ENCODE assay signal across 9 cellular contexts in genomic region chr5:119274767-119275130, GRCh38.
A peak's percentile ranks its signal among the peaks of the same experiment; 100 is the strongest.
DNase-seq lines count a peak whose midpoint lies in the region; ATAC-seq and TF ChIP-seq lines count a peak whose summit lies in the region.
"Had no signal": no experiment of that assay in that cellular context is flagged by ENCODE, and none has a peak within 500 bp of the region (broad histone marks: within the 10 kb centered on the region; RNA-seq: fewer than 3 reads in every experiment).

No MANE protein-coding gene starts in this region.

- peak; percentile 49 for ATAC-seq in GM18511 (IDR thresholded peaks at IDR 0.05; ENCODE audit: unreplicated experiment)
- peak; percentile 37 for ATAC-seq in HG02870 (IDR thresholded peaks at IDR 0.05; ENCODE audit: unreplicated experiment)
- peak; percentile 29 to 56 (median 52) for ATAC-seq in T-cell (replicated peaks in 1 of 4)
- no peak for ATAC-seq in GM23338

- H3K27me3 Mint-ChIP-seq in T-cell, result peaks cover 0 to 2% of the 10 kb centered on the region in 2 donors
- H3K27me3 Mint-ChIP-seq in immature natural killer cell (ENCODE audit: low read depth in 3 of 3), result peaks cover 7 to 14% (median 7%) of the 10 kb centered on the region in 3 donors
- H3K27me3 Mint-ChIP-seq in GM23338 (ENCODE audit: insufficient read depth, low read depth, poor library complexity), result peaks cover 8% of the 10 kb centered on the region

- H3K79me2 ChIP-seq in GM23338 (replicated peaks; ENCODE audit: insufficient read depth), result no peaks in the 10 kb centered on the region; the same call in 1 of the 2 replicates

- no peak overlapping the region for H3K4me2 ChIP-seq in GM23338

- CTCF ChIA-PET in T-cell (lab: Charles Lee), result interaction anchor here (0.6 to 2.5 kb wide), 8 partner anchors 9 to 807 kb away, joined by 3 to 10 read pairs (median 4); no protein-coding TSS in a partner anchor
- CTCF ChIA-PET in HEK293T (lab: Yijun Ruan, JAX), result interaction anchor here (1.1 to 1.5 kb wide), 2 partner anchors 38 to 137 kb away, joined by 3 to 4 read pairs; no protein-coding TSS in a partner anchor

- no peaks in the 10 kb centered on the region for H3K9me2 ChIP-seq in GM23338 (ENCODE audit: insufficient read depth)

- no peak for DNase-seq in T-cell
- no peak for DNase-seq in immature natural killer cell
- no peak for DNase-seq in DMS153 (lab: John Stamatoyannopoulos, UW)
- DNase-seq in HEK293T (ENCODE audit: extremely low spot score), result no peak
- no peak for DNase-seq in GM23338 (ENCODE audit: low spot score)
- DNase-seq in sigmoid colon, result no peak

- H3K36me3 ChIP-seq in GM23338 (ENCODE audit: insufficient read depth) (no peaks in the 10 kb centered on the region), sigmoid colon (no peaks in the 10 kb centered on the region)

- H3K9me3 Mint-ChIP-seq in T-cell (no peaks in the 10 kb centered on the region), immature natural killer cell (no peaks in the 10 kb centered on the region), GM23338 (no peaks in the 10 kb centered on the region)

- H3K4me1 Mint-ChIP-seq in T-cell (peaks cover 90 to 98% (median 98%) of the 10 kb centered on the region in 3 donors), immature natural killer cell (peaks cover 97 to 100% of the 10 kb centered on the region in 2 donors), GM23338 (peaks cover 21% of the 10 kb centered on the region)

- POLR2A ChIA-PET in T-cell (lab: Charles Lee), result interaction anchor here (0.6 to 1.0 kb wide), 7 partner anchors 11 to 90 kb away, joined by 3 to 5 read pairs (median 3); no protein-coding TSS in a partner anchor
- POLR2A ChIA-PET in HEK293T (lab: Yijun Ruan, JAX), result no interaction called here

- H3K4me3 ChIP-seq in GM23338 (no peak overlapping the region), sigmoid colon (no peak overlapping the region)

- no peak for TF ChIP-seq EP300 in sigmoid colon (IDR thresholded peaks at IDR 0.05)

- H2AFZ ChIP-seq in GM23338, result no peak overlapping the region

- H3K27ac ChIP-seq in GM23338 (ENCODE audit: low read depth), result no peak overlapping the region
- H3K27ac ChIP-seq in sigmoid colon, result no peak overlapping the region
- H3K27ac ChIP-seq: VCaP had no signal

- TF ChIP-seq POLR2A in sigmoid colon (IDR thresholded peaks at IDR 0.05), result no peak

- H3K4me3 Mint-ChIP-seq in T-cell (peak overlapping the region; percentile 64 to 100 (median 98)), immature natural killer cell (peak overlapping the region; percentile 97 to 100 (median 99)), GM23338 (no peak overlapping the region)

- peaks cover 22% of the 10 kb centered on the region for H3K36me3 Mint-ChIP-seq in T-cell
- H3K36me3 Mint-ChIP-seq in immature natural killer cell, result no peaks in the 10 kb centered on the region
- no peaks in the 10 kb centered on the region for H3K36me3 Mint-ChIP-seq in GM23338 (ENCODE audit: low read depth)

- H3K4me1 ChIP-seq in GM23338 (ENCODE audit: insufficient read depth), result peaks cover 11% of the 10 kb centered on the region
- peaks cover 0 to 31% (median 11%) of the 10 kb centered on the region in 4 donors for H3K4me1 ChIP-seq in sigmoid colon

- intact Hi-C loops in sigmoid colon (cut with DNase I), result no loop called here

- TF ChIP-seq CTCF in GM23338 (conservative IDR thresholded peaks at IDR 0.05; ENCODE audit: low read depth in 2 of 2), result no peak
- TF ChIP-seq CTCF in sigmoid colon (IDR thresholded peaks at IDR 0.05), result no peak

- H3K27me3 ChIP-seq in GM23338 (ENCODE audit: insufficient read depth), result peaks cover 6% of the 10 kb centered on the region
- no peaks in the 10 kb centered on the region for H3K27me3 ChIP-seq in sigmoid colon

- H4K20me1 ChIP-seq in GM23338 (replicated peaks; ENCODE audit: insufficient read depth), result no peaks in the 10 kb centered on the region

- H3K9me3 ChIP-seq in sigmoid colon, result no peaks in the 10 kb centered on the region

- H3F3A ChIP-seq in GM23338 (replicated peaks; ENCODE audit: low read depth), result no peaks in the 10 kb centered on the region

- peak overlapping the region; percentile 97 to 99 for H3K27ac Mint-ChIP-seq in T-cell
- peak overlapping the region; percentile 89 to 97 (median 94) for H3K27ac Mint-ChIP-seq in immature natural killer cell
- H3K27ac Mint-ChIP-seq in GM23338, result no peak overlapping the region

TF ChIP-seq in HEK293T, 16 proteins besides CTCF, POLR2A, EP300 and RAD21:
- TF ChIP-seq SUZ12 (IDR thresholded peaks at IDR 0.05) (no peak), NFRKB (IDR thresholded peaks at IDR 0.05) (no peak), TARDBP (IDR thresholded peaks at IDR 0.05) (no peak), ELF4 (IDR thresholded peaks at IDR 0.05) (no peak), FOXM1 (IDR thresholded peaks at IDR 0.05; ENCODE audit: borderline replicate concordance) (no peak), CTBP1 (IDR thresholded peaks at IDR 0.05; ENCODE audit: borderline replicate concordance) (no peak), SP1 (IDR thresholded peaks at IDR 0.05) (no peak), HDGF (IDR thresholded peaks at IDR 0.05; ENCODE audit: borderline replicate concordance) (no peak), FOXA1 (IDR thresholded peaks at IDR 0.05) (no peak), BHLHE40 (IDR thresholded peaks at IDR 0.05; ENCODE audit: borderline replicate concordance) (no peak), ZNF384 (IDR thresholded peaks at IDR 0.05) (no peak), PKNOX1 (IDR thresholded peaks at IDR 0.05) (no peak), LEF1 (IDR thresholded peaks at IDR 0.05; ENCODE audit: borderline replicate concordance) (no peak), FOXK2 (IDR thresholded peaks at IDR 0.05) (no peak), L3MBTL2 (conservative IDR thresholded peaks at IDR 0.05) (no peak)

TF ChIP-seq in GM23338, 12 proteins besides CTCF, POLR2A, EP300 and RAD21:
- no peak for TF ChIP-seq CREB1 (CRISPR knock-in tag; IDR thresholded peaks at IDR 0.05; ENCODE audit: low read depth)
- TF ChIP-seq EZH2phosphoT487 (IDR thresholded peaks at IDR 0.05; ENCODE audit: unreplicated experiment), result no peak
- TF ChIP-seq ZNF462 (CRISPR knock-in tag; IDR thresholded peaks at IDR 0.05), result no peak
- no peak for TF ChIP-seq ZNF114 (CRISPR knock-in tag; IDR thresholded peaks at IDR 0.05)
